Comparison of ENCODE assay signal across 1 cellular context in the genomic region with DNA sequence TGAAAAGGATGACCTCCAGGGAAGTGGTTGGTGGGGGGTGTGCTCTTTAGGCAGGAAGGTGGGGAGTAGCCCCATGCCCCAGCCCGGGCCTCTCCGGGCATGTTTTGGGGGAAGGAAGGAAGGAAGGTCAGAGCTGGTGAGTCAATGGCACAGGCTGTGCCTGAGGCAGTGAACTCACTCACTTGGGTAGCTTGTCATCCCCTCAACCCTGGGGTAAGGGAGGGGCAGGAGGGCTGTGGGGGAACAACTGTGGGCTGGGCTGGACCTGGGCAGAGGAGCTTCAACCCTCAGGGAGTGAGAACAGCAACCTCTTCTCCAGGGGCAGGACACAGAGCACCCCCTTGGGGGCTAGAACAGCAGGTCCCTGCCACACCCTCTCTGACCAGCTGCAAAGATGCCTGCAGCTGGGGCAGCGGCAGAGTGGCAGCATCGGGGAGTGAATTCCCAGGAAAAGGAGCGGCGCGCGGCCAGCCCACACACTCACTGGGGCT.
TF ChIP-seq lines count a peak whose summit lies in the region.

No MANE protein-coding gene starts in this region.

TF ChIP-seq in HEK293, 187 proteins besides CTCF, POLR2A, EP300 and RAD21 (continued from another document):
- TF ChIP-seq, protein P1, sequence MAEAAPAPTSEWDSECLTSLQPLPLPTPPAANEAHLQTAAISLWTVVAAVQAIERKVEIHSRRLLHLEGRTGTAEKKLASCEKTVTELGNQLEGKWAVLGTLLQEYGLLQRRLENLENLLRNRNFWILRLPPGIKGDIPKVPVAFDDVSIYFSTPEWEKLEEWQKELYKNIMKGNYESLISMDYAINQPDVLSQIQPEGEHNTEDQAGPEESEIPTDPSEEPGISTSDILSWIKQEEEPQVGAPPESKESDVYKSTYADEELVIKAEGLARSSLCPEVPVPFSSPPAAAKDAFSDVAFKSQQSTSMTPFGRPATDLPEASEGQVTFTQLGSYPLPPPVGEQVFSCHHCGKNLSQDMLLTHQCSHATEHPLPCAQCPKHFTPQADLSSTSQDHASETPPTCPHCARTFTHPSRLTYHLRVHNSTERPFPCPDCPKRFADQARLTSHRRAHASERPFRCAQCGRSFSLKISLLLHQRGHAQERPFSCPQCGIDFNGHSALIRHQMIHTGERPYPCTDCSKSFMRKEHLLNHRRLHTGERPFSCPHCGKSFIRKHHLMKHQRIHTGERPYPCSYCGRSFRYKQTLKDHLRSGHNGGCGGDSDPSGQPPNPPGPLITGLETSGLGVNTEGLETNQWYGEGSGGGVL (tag by site-specific recombination; IDR thresholded peaks at IDR 0.05): peak; percentile 78
- TF ChIP-seq KLF16 (tag by site-specific recombination; IDR thresholded peaks at IDR 0.05) (no peak), ZNF221 (tag by site-specific recombination; IDR thresholded peaks at IDR 0.05; ENCODE audit: borderline replicate concordance) (no peak), ZFP41 (tag by site-specific recombination; IDR thresholded peaks at IDR 0.05; ENCODE audit: borderline replicate concordance) (no peak)
